In the genomic region with DNA sequence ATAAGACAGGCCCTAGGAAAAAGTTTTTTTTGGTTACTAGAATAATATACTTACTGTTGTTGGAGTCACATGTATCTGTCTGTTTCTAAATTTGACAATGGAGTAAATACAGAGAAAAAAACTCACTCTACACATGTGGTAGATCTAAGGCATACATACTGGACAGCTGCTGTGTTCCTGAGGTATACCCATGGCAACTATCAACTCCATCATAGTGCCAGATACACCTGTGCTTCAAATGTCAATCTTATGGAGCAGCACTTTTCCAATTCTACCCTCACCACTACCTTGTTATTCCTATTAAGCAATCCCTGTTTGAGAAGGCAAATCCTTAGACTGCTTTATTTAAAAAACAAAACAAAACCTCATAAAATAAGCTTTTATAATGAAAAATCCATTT, we compare ENCODE assay signal across 30 cellular contexts.
"Had no signal": no experiment of that assay in that cellular context is flagged by ENCODE, and none has a peak within 500 bp of the region (broad histone marks: within the 10 kb centered on the region; RNA-seq: fewer than 3 reads in every experiment).

No MANE protein-coding gene starts in this region.

- DNase-seq: activated B cell treated with CpG ODN at 0.5 μM for 24 hours; activated CD4-positive, alpha-beta memory T cell treated with anti-CD3 and anti-CD28 coated beads, Interleukin-2, amount 10 ng/mL, durations not matched to agents 7 days and 5 days; activated CD4-positive, alpha-beta T cell treated with anti-CD3 and anti-CD28 coated beads for 48 hours; activated CD4-positive, alpha-beta T cell treated with anti-CD3 and anti-CD28 coated beads, Interleukin-2, amount 50 U/mL, for 4 hours; activated CD8-positive, alpha-beta memory T cell treated with anti-CD3 and anti-CD28 coated beads, Interleukin-2, amount 50 U/mL, for 48 hours; activated gamma-delta T cell treated with Interleukin-2 at 50 U/mL for 16 hours; activated naive CD4-positive, alpha-beta T cell treated with anti-CD3 and anti-CD28 coated beads, Interleukin-2, amount 50 U/mL, for 16 hours; activated naive CD4-positive, alpha-beta T cell treated with Interleukin-2 at 50 U/mL for 16 hours; activated T-cell treated with anti-CD3 and anti-CD28 coated beads for 4 hours; activated T-cell treated with anti-CD3 and anti-CD28 coated beads, Interleukin-2, amount 50 U/mL, for 24 hours; activated T-cell treated with anti-CD3 and anti-CD28 coated beads, Interleukin-2, amount 50 U/mL, for 72 hours; amniotic stem cell; anterior cingulate cortex; caudate nucleus; cortex of kidney; dermis blood vessel endothelial cell; effector CD4-positive, alpha-beta T cell; effector memory CD8-positive, alpha-beta T cell; erythroblast; foreskin keratinocyte; heart right ventricle; T-cell; T1000; WERI-Rb-1 had no signal

- H3K4me3 Mint-ChIP-seq: activated B cell treated with CpG ODN at 0.5 μM for 24 hours; activated CD4-positive, alpha-beta memory T cell treated with anti-CD3 and anti-CD28 coated beads, Interleukin-2, amount 10 ng/mL, durations not matched to agents 7 days and 5 days; activated naive CD8-positive, alpha-beta T cell; activated T-cell treated with anti-CD3 and anti-CD28 coated beads, Interleukin-2, amount 50 U/mL, for 24 hours; activated T-cell treated with anti-CD3 and anti-CD28 coated beads, Interleukin-2, amount 50 U/mL, for 72 hours; effector memory CD8-positive, alpha-beta T cell; T-cell; T-helper 1 cell treated with Interleukin-12 subunit alpha and Interleukin-12 subunit beta and Interleukin-4 antibody, amounts not matched to agents 30 μg/mL and 1 μg/mL, for 36 hours; T-helper 2 cell treated with Interferon-gamma antibody and Interleukin-4, amounts not matched to agents 5 μg/mL and 100 μg/mL, for 36 hours had no signal

- H3K27me3 Mint-ChIP-seq: activated B cell treated with CpG ODN at 0.5 μM for 24 hours; activated CD4-positive, alpha-beta memory T cell treated with anti-CD3 and anti-CD28 coated beads, Interleukin-2, amount 10 ng/mL, durations not matched to agents 7 days and 5 days; activated naive CD8-positive, alpha-beta T cell; activated T-cell treated with anti-CD3 and anti-CD28 coated beads, Interleukin-2, amount 50 U/mL, for 24 hours; effector memory CD8-positive, alpha-beta T cell; T-cell had no signal

- H3K4me3 ChIP-seq: esophagus muscularis mucosa, gastroesophageal sphincter, heart right ventricle had no signal

- H3K9me3 Mint-ChIP-seq: activated B cell treated with CpG ODN at 0.5 μM for 24 hours; activated CD4-positive, alpha-beta memory T cell treated with anti-CD3 and anti-CD28 coated beads, Interleukin-2, amount 10 ng/mL, durations not matched to agents 7 days and 5 days; activated T-cell treated with anti-CD3 and anti-CD28 coated beads, Interleukin-2, amount 50 U/mL, for 24 hours; activated T-cell treated with anti-CD3 and anti-CD28 coated beads, Interleukin-2, amount 50 U/mL, for 72 hours; effector memory CD8-positive, alpha-beta T cell; T-cell; T-helper 1 cell treated with Interleukin-12 subunit alpha and Interleukin-12 subunit beta and Interleukin-4 antibody, amounts not matched to agents 30 μg/mL and 1 μg/mL, for 36 hours; T-helper 2 cell treated with Interferon-gamma antibody and Interleukin-4, amounts not matched to agents 5 μg/mL and 100 μg/mL, for 36 hours had no signal

- H3K27me3 ChIP-seq: esophagus muscularis mucosa, foreskin keratinocyte, gastroesophageal sphincter, heart right ventricle had no signal

- H3K27ac ChIP-seq: esophagus muscularis mucosa, foreskin keratinocyte, gastroesophageal sphincter, heart right ventricle, WERI-Rb-1 had no signal

- H3K27ac Mint-ChIP-seq: activated B cell treated with CpG ODN at 0.5 μM for 24 hours; activated CD4-positive, alpha-beta memory T cell treated with anti-CD3 and anti-CD28 coated beads, Interleukin-2, amount 10 ng/mL, durations not matched to agents 7 days and 5 days; activated naive CD8-positive, alpha-beta T cell; activated T-cell treated with anti-CD3 and anti-CD28 coated beads, Interleukin-2, amount 50 U/mL, for 24 hours; activated T-cell treated with anti-CD3 and anti-CD28 coated beads, Interleukin-2, amount 50 U/mL, for 72 hours; effector memory CD8-positive, alpha-beta T cell; T-cell; T-helper 1 cell treated with Interleukin-12 subunit alpha and Interleukin-12 subunit beta and Interleukin-4 antibody, amounts not matched to agents 30 μg/mL and 1 μg/mL, for 36 hours; T-helper 2 cell treated with Interferon-gamma antibody and Interleukin-4, amounts not matched to agents 5 μg/mL and 100 μg/mL, for 36 hours had no signal

- H3K9me3 ChIP-seq: esophagus muscularis mucosa, gastroesophageal sphincter, heart right ventricle had no signal

- ATAC-seq: activated CD4-positive, CD25-positive, alpha-beta regulatory T cell treated with anti-CD3 and anti-CD28 coated beads, Interleukin-2, amount 50 U/mL, for 24 hours; activated T-cell treated with anti-CD3 and anti-CD28 coated beads, Interleukin-2, amount 50 U/mL, for 72 hours; effector memory CD8-positive, alpha-beta T cell; foreskin keratinocyte; gastroesophageal sphincter; heart right ventricle; T-cell had no signal
